Comparison of ENCODE assay signal across 18 cellular contexts in the genomic region with DNA sequence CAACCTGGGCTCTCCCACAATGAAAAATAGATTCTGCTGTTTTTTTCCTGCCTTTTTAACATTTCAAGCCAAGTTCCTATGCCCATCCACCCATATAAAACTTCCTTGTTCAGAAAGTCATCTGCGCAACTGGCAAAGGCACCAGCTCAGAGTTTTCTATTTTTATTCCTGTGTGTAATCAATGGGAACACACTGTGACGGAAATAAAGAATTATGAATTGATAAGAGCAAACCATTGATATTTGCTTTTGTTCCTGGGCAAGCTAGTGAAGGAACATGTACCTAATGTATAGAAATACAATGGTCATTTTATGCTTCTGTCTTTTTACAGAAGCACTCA. TPM values are rescaled to one million over a fixed set of nuclear protein-coding genes. Genes with fewer than 3 reads are reported as not detected.
DNase-seq lines count a peak whose midpoint lies in the region; ATAC-seq, FAIRE-seq and TF ChIP-seq lines count a peak whose summit lies in the region.
"Had no signal": no experiment of that assay in that cellular context is flagged by ENCODE, and none has a peak within 500 bp of the region (broad histone marks: within the 10 kb centered on the region; RNA-seq: fewer than 3 reads in every experiment).

No MANE protein-coding gene starts in this region.

- no peaks in the 10 kb centered on the region for H3K9me3 Mint-ChIP-seq in neural progenitor cell
- no peaks in the 10 kb centered on the region for H3K9me3 Mint-ChIP-seq in stimulated activated naive CD8-positive, alpha-beta T cell treated with anti-CD3 and anti-CD28 coated beads, Interleukin-15, amount 100 ng/mL, for 72 hours
- H3K9me3 Mint-ChIP-seq: activated naive CD4-positive, alpha-beta T cell treated with anti-CD3 and anti-CD28 coated beads for 36 hours had no signal

- no peaks in the 10 kb centered on the region for H3K27me3 ChIP-seq in K562 (ENCODE audit: control insufficient read depth in 2 of 2, insufficient read depth in 2 of 2, low read length in 2 of 2)
- no peaks in the 10 kb centered on the region for H3K27me3 ChIP-seq in right cardiac atrium (ENCODE audit: control insufficient read depth, insufficient read depth)
- no peaks in the 10 kb centered on the region for H3K27me3 ChIP-seq in neural progenitor cell
- H3K27me3 ChIP-seq in spleen (replicated peaks in 1 of 7): no peaks in the 10 kb centered on the region

- ATAC-seq in K562 (no peak), right cardiac atrium (peak; percentile 79 to 85)
- ATAC-seq in stimulated activated naive CD8-positive, alpha-beta T cell treated with anti-CD3 and anti-CD28 coated beads, Interleukin-15, amount 100 ng/mL, for 72 hours: no peak

- no peak overlapping the region for H3K4me3 ChIP-seq in K562
- no peak overlapping the region for H3K4me3 ChIP-seq in right cardiac atrium (ENCODE audit: low read length)
- H3K4me3 ChIP-seq in neural progenitor cell: no peak overlapping the region
- H3K4me3 ChIP-seq in spleen: no peak overlapping the region
- H3K4me3 ChIP-seq: HAP-1 had no signal

- DNase-seq in K562 (ENCODE audit: extremely low read depth in 1 of 4, low spot score in 3 of 4): no peak
- DNase-seq in right cardiac atrium: no peak
- peak; percentile 43 for DNase-seq in renal cortical epithelial cell (ENCODE audit: low read depth)
- DNase-seq in neural progenitor cell (ENCODE audit: low spot score): no peak
- DNase-seq in MV-4-11 (lab: John Stamatoyannopoulos, UW): no peak
- no peak for DNase-seq in spleen
- no peak for DNase-seq in stimulated activated naive CD8-positive, alpha-beta T cell treated with anti-CD3 and anti-CD28 coated beads, Interleukin-15, amount 100 ng/mL, for 72 hours
- DNase-seq: activated CD4-positive, alpha-beta T cell treated with anti-CD3 and anti-CD28 coated beads for 1 hour; activated naive CD4-positive, alpha-beta T cell treated with anti-CD3 and anti-CD28 coated beads for 36 hours; AML-193; Karpas-422; kidney glomerular epithelial cell; NCI-H1436; NCI-H2227 treated with DMSO at 0.1 percent for 48 hours; substantia nigra; T-helper 2 cell had no signal

- TF ChIP-seq EP300 in K562 (IDR thresholded peaks at IDR 0.05; ENCODE audit: low read length): no peak

- BruUV-seq in K562 (replicated peaks; lab: Mats Ljungman, UMichigan): no TSS peak

- POLR2A ChIA-PET in K562 (lab: Yijun Ruan, JAX): interaction anchor here (0.6 to 2.1 kb wide), 4 partner anchors 9 to 293 kb away, joined by 3 to 5 read pairs (median 4); no protein-coding TSS in a partner anchor

- H3K4me1 ChIP-seq in K562 (replicated peaks in 1 of 2; ENCODE audit: control insufficient read depth in 2 of 2, insufficient read depth in 2 of 2, low read length in 2 of 2) (peaks cover 0 to 3% of the 10 kb centered on the region in 2 experiments; a peak in 3 of 5 replicates), right cardiac atrium (ENCODE audit: control insufficient read depth, insufficient read depth, low read length) (no peaks in the 10 kb centered on the region), neural progenitor cell (no peaks in the 10 kb centered on the region), spleen (peaks cover 0 to 12% (median 0%) of the 10 kb centered on the region in 6 donors)
- H3K4me1 ChIP-seq: HAP-1 had no signal

- H2AFZ ChIP-seq in K562 (ENCODE audit: low read depth, low read length) (peak overlapping the region; percentile 20; the same call in 1 of the 2 replicates), neural progenitor cell (replicated peaks) (no peak overlapping the region)

- TF ChIP-seq POLR2A in K562 (conservative IDR thresholded peaks at IDR 0.05) (no peak), spleen (IDR thresholded peaks at IDR 0.05) (no peak)

- H3K27ac ChIP-seq in C4-2B (peak overlapping the region; percentile 100), K562 (ENCODE audit: extremely low read depth, low read depth, low read length) (no peak overlapping the region), right cardiac atrium (ENCODE audit: low read length) (peak overlapping the region; percentile 16), neural progenitor cell (no peak overlapping the region), spleen (peak overlapping the region in 1 of 8 donors; percentile 3)

- H3K36me3 ChIP-seq in K562 (ENCODE audit: control insufficient read depth, insufficient read depth, low read length): no peaks in the 10 kb centered on the region
- H3K36me3 ChIP-seq in neural progenitor cell: no peaks in the 10 kb centered on the region
- no peaks in the 10 kb centered on the region for H3K36me3 ChIP-seq in spleen
- H3K36me3 ChIP-seq: HAP-1 had no signal

- no peak overlapping the region for H3K9ac ChIP-seq in K562 (ENCODE audit: insufficient read depth in 1 of 2, low read depth in 2 of 2, low read length in 2 of 2)
- H3K9ac ChIP-seq in neural progenitor cell: no peak overlapping the region

- no peaks in the 10 kb centered on the region for H3K9me3 ChIP-seq in K562 (replicated peaks; ENCODE audit: control insufficient read depth, insufficient read depth, low read depth, low read length)
- no peaks in the 10 kb centered on the region for H3K9me3 ChIP-seq in right cardiac atrium (ENCODE audit: control insufficient read depth, low read length)
- H3K9me3 ChIP-seq in neural progenitor cell (ENCODE audit: low read depth): peaks cover 4% of the 10 kb centered on the region
- H3K9me3 ChIP-seq in spleen: peaks cover 0 to 20% (median 13%) of the 10 kb centered on the region in 8 donors
- H3K9me3 ChIP-seq: HAP-1 had no signal

- CTCF ChIA-PET in K562 (lab: Yijun Ruan, JAX; ENCODE audit: low intra/inter-chr PET ratio): no interaction called here

- FAIRE-seq in K562 (lab: Jason Lieb, UNC): no peak

- no peaks in the 10 kb centered on the region for H3F3A ChIP-seq in neural progenitor cell (ENCODE audit: low read depth)

- H3K36me3 Mint-ChIP-seq in neural progenitor cell: no peaks in the 10 kb centered on the region

- H3K27me3 Mint-ChIP-seq in neural progenitor cell (ENCODE audit: insufficient read depth, low read depth): no peaks in the 10 kb centered on the region
- no peaks in the 10 kb centered on the region for H3K27me3 Mint-ChIP-seq in stimulated activated naive CD8-positive, alpha-beta T cell treated with anti-CD3 and anti-CD28 coated beads, Interleukin-15, amount 100 ng/mL, for 72 hours

- TF ChIP-seq RAD21 in K562 (CRISPR knock-in tag; conservative IDR thresholded peaks at IDR 0.05 in 1 of 2, IDR thresholded peaks at IDR 0.05 in 1 of 2): no peak

- intact Hi-C loops in K562 (cut with micrococcal nuclease) (no loop called here), right cardiac atrium (cut with DNase I) (no loop called here), spleen (cut with DNase I; ENCODE audit: low total_unique reads) (no loop called here)

- peaks cover 4% of the 10 kb centered on the region for H3K4me1 Mint-ChIP-seq in neural progenitor cell
- peaks cover 43% of the 10 kb centered on the region for H3K4me1 Mint-ChIP-seq in stimulated activated naive CD8-positive, alpha-beta T cell treated with anti-CD3 and anti-CD28 coated beads, Interleukin-15, amount 100 ng/mL, for 72 hours

- H3K79me2 ChIP-seq in K562 (ENCODE audit: control insufficient read depth, insufficient read depth, low read length) (no peaks in the 10 kb centered on the region), neural progenitor cell (ENCODE audit: low read depth) (no peaks in the 10 kb centered on the region)

- H3K4me2 ChIP-seq in K562 (ENCODE audit: insufficient read depth, low read length) (no peak overlapping the region), neural progenitor cell (no peak overlapping the region)

- H3K27ac Mint-ChIP-seq in neural progenitor cell: no peak overlapping the region
- no peak overlapping the region for H3K27ac Mint-ChIP-seq in stimulated activated naive CD8-positive, alpha-beta T cell treated with anti-CD3 and anti-CD28 coated beads, Interleukin-15, amount 100 ng/mL, for 72 hours
- H3K27ac Mint-ChIP-seq: activated naive CD4-positive, alpha-beta T cell treated with anti-CD3 and anti-CD28 coated beads for 36 hours had no signal

- H3K4me3 Mint-ChIP-seq in neural progenitor cell: no peak overlapping the region
- H3K4me3 Mint-ChIP-seq in stimulated activated naive CD8-positive, alpha-beta T cell treated with anti-CD3 and anti-CD28 coated beads, Interleukin-15, amount 100 ng/mL, for 72 hours: no peak overlapping the region
- H3K4me3 Mint-ChIP-seq: activated naive CD4-positive, alpha-beta T cell treated with anti-CD3 and anti-CD28 coated beads for 36 hours had no signal

- 78% methylated on average over 2 of the region's 2 CpGs for WGBS in K562 (ENCODE audit: insufficient coverage, low coverage, missing lambda C conversion rate)
- WGBS in right cardiac atrium: 38% methylated on average over 2 of the region's 2 CpGs
- 67 to 77% (median 68%) methylated on average over 2 of the region's 2 CpGs for WGBS in spleen, 5 donors

- TF ChIP-seq CTCF in C4-2B (conservative IDR thresholded peaks at IDR 0.05) (no peak), K562 (IDR thresholded peaks at IDR 0.05 in 2 of 3, conservative IDR thresholded peaks at IDR 0.05 in 1 of 3; ENCODE audit: insufficient read depth in 2 of 3, low read depth in 1 of 3, low read length in 3 of 3) (no peak), neural progenitor cell (IDR thresholded peaks at IDR 0.05) (no peak), spleen (IDR thresholded peaks at IDR 0.05 in 8 of 11, conservative IDR thresholded peaks at IDR 0.05 in 3 of 11) (no peak)

- in situ Hi-C loops in K562 (cut with MboI): no loop called here

- H3K9me1 ChIP-seq in K562 (ENCODE audit: control insufficient read depth, insufficient read depth, low read length): no peaks in the 10 kb centered on the region

- H4K20me1 ChIP-seq in K562 (replicated peaks; ENCODE audit: control insufficient read depth, insufficient read depth, low read length) (no peaks in the 10 kb centered on the region), neural progenitor cell (ENCODE audit: low read depth) (no peaks in the 10 kb centered on the region)

RNA-seq across cellular contexts. Expression of a gene that starts 30.7 kb away (rescaled TPM):
- 34.4 and 78.8 TPM in 2 replicates for total RNA-seq in K562 (2011; cell fraction: chromatin; rRNA removed; ENCODE audit: low replicate concordance)
- 16.3 and 20.0 TPM in 2 replicates for total RNA-seq in K562 (2011; cell fraction: nucleolus; rRNA removed)
- total RNA-seq in K562 (2011; cell fraction: nucleoplasm; rRNA removed): 38.6 and 69.9 TPM in 2 replicates
- total RNA-seq in K562 (2014; rRNA removed): 8.3 and 8.9 TPM in 2 replicates
- 6.0 and 6.9 TPM in 2 replicates for total RNA-seq in K562 (2014; rRNA removed; fragmentation: Illumina TruSeq; extraction: Trizol)
- 5.5 and 6.8 TPM in 2 replicates for total RNA-seq in K562 (2015; rRNA removed; fragmentation: Illumina TruSeq; extraction: Trizol)
- 13.8 and 17.1 TPM in 2 replicates for total RNA-seq in K562 (2021)
- polyA plus RNA-seq in K562 (2011; rRNA removed): 3.2 and 5.1 TPM in 2 replicates
- 2.8 and 3.3 TPM in 2 replicates for polyA plus RNA-seq in K562 (2011; cell fraction: cytosol; rRNA removed)
- 4.5 and 10.2 TPM in 2 replicates for polyA plus RNA-seq in K562 (2011; cell fraction: nucleus; rRNA removed)
- polyA plus RNA-seq in K562 (2012): 8.1 and 15.8 TPM in 2 replicates
- polyA plus RNA-seq in K562 (2014; fragmentation: Illumina TruSeq; extraction: Trizol): 6.2 and 7.2 TPM in 2 replicates
- polyA plus RNA-seq in K562 (2014; fragmentation: Nextera tagmentation; extraction: Ambion mirVana): 1 to 10 TPM in 1 of 2 experiments, under 1 TPM in 1; 0.89 to 2.4 TPM
- 5.3 and 7.1 TPM in 2 replicates for polyA plus RNA-seq in K562 (2014; rRNA removed)
- polyA minus RNA-seq in K562 (2011; rRNA and poly(A)+ RNA removed): 10.5 and 18.0 TPM in 2 replicates
- polyA minus RNA-seq in K562 (2011; cell fraction: cytosol; rRNA and poly(A)+ RNA removed): 4.7 and 7.4 TPM in 2 replicates
- 8.7 and 10.9 TPM in 2 replicates for polyA minus RNA-seq in K562 (2011; cell fraction: nucleus; rRNA and poly(A)+ RNA removed)
- total RNA-seq in right cardiac atrium: 10 to 100 TPM; 45.6 to 57.5 (median 53.4) TPM
- polyA plus RNA-seq in right cardiac atrium: 13.8 TPM
- total RNA-seq in renal cortical epithelial cell: 12.9 and 70.6 TPM in 2 replicates
- total RNA-seq in neural progenitor cell (ENCODE audit: low replicate concordance): 11.8 and 20.8 TPM in 2 replicates
- total RNA-seq in spleen: 10 to 100 TPM; 57.7 to 95.1 (median 88.4) TPM
- polyA plus RNA-seq in spleen: 10 to 100 TPM in 2 of 3 donors, 1 to 10 TPM in 1; 8.3 to 29.9 (median 10.9) TPM

Comparison
In these comparisons a context has a peak if more than half of its experiments do, and no peak if none do; other contexts are left out.
1. H3K27ac ChIP-seq: peak in C4-2B (single experiment) and right cardiac atrium (single experiment); none in K562 (single experiment) and neural progenitor cell (single experiment).
2. ATAC-seq: peak in right cardiac atrium (2 of 2); none in K562 (single experiment) and stimulated activated naive CD8-positive, alpha-beta T cell treated with anti-CD3 and anti-CD28 coated beads, Interleukin-15, amount 100 ng/mL, for 72 hours (single experiment).